Comparison of ENCODE assay signal across 1 cellular context in genomic region chr17:82212331-82213250, GRCh38.
TF ChIP-seq lines count a peak whose summit lies in the region.

TSS of gene CCDC57 (minus strand) at chr17:82212842. CDS start at chr17:82201944, 10,898 bp downstream.

TF ChIP-seq in SK-N-SH, 30 proteins besides CTCF, POLR2A, EP300 and RAD21 (continued from another document):
- TF ChIP-seq, protein P1, sequence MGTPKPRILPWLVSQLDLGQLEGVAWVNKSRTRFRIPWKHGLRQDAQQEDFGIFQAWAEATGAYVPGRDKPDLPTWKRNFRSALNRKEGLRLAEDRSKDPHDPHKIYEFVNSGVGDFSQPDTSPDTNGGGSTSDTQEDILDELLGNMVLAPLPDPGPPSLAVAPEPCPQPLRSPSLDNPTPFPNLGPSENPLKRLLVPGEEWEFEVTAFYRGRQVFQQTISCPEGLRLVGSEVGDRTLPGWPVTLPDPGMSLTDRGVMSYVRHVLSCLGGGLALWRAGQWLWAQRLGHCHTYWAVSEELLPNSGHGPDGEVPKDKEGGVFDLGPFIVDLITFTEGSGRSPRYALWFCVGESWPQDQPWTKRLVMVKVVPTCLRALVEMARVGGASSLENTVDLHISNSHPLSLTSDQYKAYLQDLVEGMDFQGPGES (IDR thresholded peaks at IDR 0.05; ENCODE audit: low read depth, low read length): no peak
- TF ChIP-seq RFX5 (IDR thresholded peaks at IDR 0.05; ENCODE audit: low read length) (no peak), FOXM1 (IDR thresholded peaks at IDR 0.05; ENCODE audit: low read depth) (no peak), TAF1 (IDR thresholded peaks at IDR 0.05; ENCODE audit: borderline replicate concordance, low read depth, low read length) (peak; percentile 94), SIN3A (IDR thresholded peaks at IDR 0.05; ENCODE audit: borderline replicate concordance, low read depth, low read length) (peak; percentile 88; the same call in 1 of the 2 replicates), RXRA (IDR thresholded peaks at IDR 0.05; ENCODE audit: borderline replicate concordance, low read depth) (no peak; the same call in 1 of the 2 replicates), MEF2A (IDR thresholded peaks at IDR 0.05; ENCODE audit: borderline replicate concordance, low read depth) (no peak), USF2 (IDR thresholded peaks at IDR 0.05; ENCODE audit: borderline replicate concordance, low read depth, low read length) (no peak), TCF12 (IDR thresholded peaks at IDR 0.05) (no peak), NRF1 (IDR thresholded peaks at IDR 0.05; ENCODE audit: low read depth, low read length) (no peak), JUND (IDR thresholded peaks at IDR 0.05) (no peak)
- TF ChIP-seq, protein P2, sequence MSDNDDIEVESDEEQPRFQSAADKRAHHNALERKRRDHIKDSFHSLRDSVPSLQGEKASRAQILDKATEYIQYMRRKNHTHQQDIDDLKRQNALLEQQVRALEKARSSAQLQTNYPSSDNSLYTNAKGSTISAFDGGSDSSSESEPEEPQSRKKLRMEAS (IDR thresholded peaks at IDR 0.05; ENCODE audit: low read depth): peak; percentile 21
- TF ChIP-seq, protein P3, sequence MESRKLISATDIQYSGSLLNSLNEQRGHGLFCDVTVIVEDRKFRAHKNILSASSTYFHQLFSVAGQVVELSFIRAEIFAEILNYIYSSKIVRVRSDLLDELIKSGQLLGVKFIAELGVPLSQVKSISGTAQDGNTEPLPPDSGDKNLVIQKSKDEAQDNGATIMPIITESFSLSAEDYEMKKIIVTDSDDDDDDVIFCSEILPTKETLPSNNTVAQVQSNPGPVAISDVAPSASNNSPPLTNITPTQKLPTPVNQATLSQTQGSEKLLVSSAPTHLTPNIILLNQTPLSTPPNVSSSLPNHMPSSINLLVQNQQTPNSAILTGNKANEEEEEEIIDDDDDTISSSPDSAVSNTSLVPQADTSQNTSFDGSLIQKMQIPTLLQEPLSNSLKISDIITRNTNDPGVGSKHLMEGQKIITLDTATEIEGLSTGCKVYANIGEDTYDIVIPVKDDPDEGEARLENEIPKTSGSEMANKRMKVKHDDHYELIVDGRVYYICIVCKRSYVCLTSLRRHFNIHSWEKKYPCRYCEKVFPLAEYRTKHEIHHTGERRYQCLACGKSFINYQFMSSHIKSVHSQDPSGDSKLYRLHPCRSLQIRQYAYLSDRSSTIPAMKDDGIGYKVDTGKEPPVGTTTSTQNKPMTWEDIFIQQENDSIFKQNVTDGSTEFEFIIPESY (IDR thresholded peaks at IDR 0.05; ENCODE audit: borderline replicate concordance, low read depth): no peak
